Comparison of ENCODE assay signal across 11 cellular contexts in genomic region chr4:54276633-54277426, GRCh38. TPM values are rescaled to one million over a fixed set of nuclear protein-coding genes. Genes with fewer than 3 reads are reported as not detected.
DNase-seq lines count a peak whose midpoint lies in the region; ATAC-seq, FAIRE-seq and TF ChIP-seq lines count a peak whose summit lies in the region.
"Had no signal": no experiment of that assay in that cellular context is flagged by ENCODE, and none has a peak within 500 bp of the region (broad histone marks: within the 10 kb centered on the region; RNA-seq: fewer than 3 reads in every experiment).

No MANE protein-coding gene starts in this region.

- no peaks in the 10 kb centered on the region for H3K4me1 ChIP-seq in neural progenitor cell

- no peak overlapping the region for H3K27ac Mint-ChIP-seq in neural progenitor cell

- no peaks in the 10 kb centered on the region for H4K20me1 ChIP-seq in neural progenitor cell (ENCODE audit: low read depth)

- H3K27me3 Mint-ChIP-seq in neural progenitor cell (ENCODE audit: insufficient read depth, low read depth), result peaks cover 4% of the 10 kb centered on the region

- FAIRE-seq in bronchial epithelial cell (lab: Jason Lieb, UNC), result no peak

- peaks cover 12% of the 10 kb centered on the region for H3K36me3 Mint-ChIP-seq in neural progenitor cell

- TF ChIP-seq CTCF in bronchial epithelial cell (IDR thresholded peaks at IDR 0.05; ENCODE audit: insufficient read depth, low read length, severe bottlenecking) (no peak), neural progenitor cell (IDR thresholded peaks at IDR 0.05) (no peak)

- H3K79me2 ChIP-seq in neural progenitor cell (ENCODE audit: low read depth), result no peaks in the 10 kb centered on the region

- peak overlapping the region; percentile 73 for H3K4me2 ChIP-seq in neural progenitor cell

- H3K27ac ChIP-seq in neural progenitor cell, result no peak overlapping the region

- H3K36me3 ChIP-seq in bronchial epithelial cell (ENCODE audit: control insufficient read depth, insufficient read depth, low read length), result no peaks in the 10 kb centered on the region
- H3K36me3 ChIP-seq in neural progenitor cell, result no peaks in the 10 kb centered on the region
- H3K36me3 ChIP-seq: uterus had no signal

- DNase-seq in M059J (ENCODE audit: low read depth) (peak; percentile 33), bronchial epithelial cell (ENCODE audit: low read depth) (peak; percentile 22), neural progenitor cell (ENCODE audit: low spot score) (peak; percentile 19), SHP77 treated with DMSO at 0.1 percent for 48 hours (lab: John Stamatoyannopoulos, UW) (no peak), NCI-H510A (lab: John Stamatoyannopoulos, UW) (no peak)

- no peak overlapping the region for H3K4me3 Mint-ChIP-seq in neural progenitor cell
- H3K4me3 Mint-ChIP-seq: nephron had no signal

- H3F3A ChIP-seq in neural progenitor cell (ENCODE audit: low read depth), result peaks cover 13% of the 10 kb centered on the region

- peaks cover 9% of the 10 kb centered on the region for H3K4me1 Mint-ChIP-seq in neural progenitor cell
- H3K4me1 Mint-ChIP-seq: nephron had no signal

- ATAC-seq in GM18907 (IDR thresholded peaks at IDR 0.05; ENCODE audit: unreplicated experiment) (peak; percentile 18), HG02763 (IDR thresholded peaks at IDR 0.05; ENCODE audit: unreplicated experiment) (no peak), HG02623 (IDR thresholded peaks at IDR 0.05; ENCODE audit: unreplicated experiment) (no peak)

- H3K9me3 ChIP-seq in neural progenitor cell (ENCODE audit: low read depth), result no peaks in the 10 kb centered on the region
- H3K9me3 ChIP-seq: uterus had no signal

- H3K27me3 ChIP-seq in bronchial epithelial cell (ENCODE audit: control insufficient read depth, insufficient read depth, low read length), result no peaks in the 10 kb centered on the region
- H3K27me3 ChIP-seq in neural progenitor cell, result peaks cover 8% of the 10 kb centered on the region
- H3K27me3 ChIP-seq: uterus had no signal

- no peak overlapping the region for H3K9ac ChIP-seq in neural progenitor cell

- peak overlapping the region; percentile 74 for H2AFZ ChIP-seq in neural progenitor cell (replicated peaks)

- H3K9me3 Mint-ChIP-seq in neural progenitor cell, result peaks cover under 1% of the 10 kb centered on the region

- no peak overlapping the region for H3K4me3 ChIP-seq in bronchial epithelial cell (ENCODE audit: low read depth, low read length)
- peak overlapping the region; percentile 32 for H3K4me3 ChIP-seq in neural progenitor cell
- H3K4me3 ChIP-seq: uterus had no signal

RNA-seq across cellular contexts. Expression of gene PDGFRA, which starts 47.7 kb away (rescaled TPM):
- 0.62 and 0.81 TPM in 2 replicates for total RNA-seq in M059J (2014; rRNA removed; shearing (Covaris generic))
- 0.26 and 2.1 TPM in 2 replicates for total RNA-seq in bronchial epithelial cell
- total RNA-seq in neural progenitor cell (ENCODE audit: low replicate concordance), result 1.8 and 2.1 TPM in 2 replicates
- total RNA-seq: Calu3 had no signal

Comparison
In these comparisons a context has a peak if more than half of its experiments do, and no peak if none do; other contexts are left out.
1. DNase-seq: peak in M059J (single experiment), bronchial epithelial cell (single experiment) and neural progenitor cell (single experiment); none in SHP77 treated with DMSO at 0.1 percent for 48 hours (single experiment) and NCI-H510A (single experiment).